17 cellular contexts compared by ENCODE assay signal in the genomic region with DNA sequence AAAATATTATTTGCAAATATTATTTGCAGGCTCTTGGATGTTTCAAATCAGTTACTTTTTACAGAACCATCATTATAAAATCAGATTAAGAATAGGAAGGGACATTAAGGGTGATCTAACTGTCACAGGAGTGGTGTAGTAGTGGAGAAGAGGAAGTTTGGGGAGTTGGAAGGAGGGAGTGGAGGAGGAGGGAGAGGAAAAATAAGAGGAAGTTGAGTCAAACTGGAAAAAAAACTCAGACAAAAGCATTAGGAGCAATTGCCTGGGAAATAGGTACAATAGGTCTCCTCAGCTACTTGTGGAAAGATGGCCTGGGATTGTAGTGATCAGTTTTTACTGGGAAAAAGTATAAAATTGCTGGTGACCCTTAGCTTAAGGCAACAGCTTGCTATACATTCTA.
"Had no signal": no experiment of that assay in that cellular context is flagged by ENCODE, and none has a peak within 500 bp of the region (broad histone marks: within the 10 kb centered on the region; RNA-seq: fewer than 3 reads in every experiment).

No MANE protein-coding gene starts in this region.

- H3K9ac ChIP-seq: parathyroid adenoma had no signal

- ATAC-seq: activated CD8-positive, alpha-beta memory T cell treated with anti-CD3 and anti-CD28 coated beads, Interleukin-2, amount 10 ng/mL, durations not matched to agents 7 days and 5 days; SK-N-SH treated with all-trans-retinoic acid at 6 μM for 48 hours had no signal

- H3K27me3 Mint-ChIP-seq: activated CD8-positive, alpha-beta memory T cell treated with anti-CD3 and anti-CD28 coated beads, Interleukin-2, amount 10 ng/mL, durations not matched to agents 7 days and 5 days; activated T-cell treated with anti-CD3 and anti-CD28 coated beads, Interleukin-2, amount 50 U/mL, for 24 hours had no signal

- DNase-seq: activated CD4-positive, alpha-beta T cell treated with anti-CD3 and anti-CD28 coated beads, Interleukin-2, amount 50 U/mL, for 4 hours; activated CD4-positive, CD25-positive, alpha-beta regulatory T cell treated with anti-CD3 and anti-CD28 coated beads, Interleukin-2, amount 50 U/mL, for 72 hours; activated CD8-positive, alpha-beta memory T cell treated with anti-CD3 and anti-CD28 coated beads, Interleukin-2, amount 10 ng/mL, durations not matched to agents 7 days and 5 days; activated gamma-delta T cell; activated T-cell treated with anti-CD3 and anti-CD28 coated beads, Interleukin-2, amount 50 U/mL, for 24 hours; adrenal gland; caudate nucleus; colonic mucosa; effector CD8-positive, alpha-beta T cell; erythroblast; hippocampal formation; T-helper 2 cell; transverse colon had no signal

- H3K27me3 ChIP-seq: adrenal gland, colonic mucosa, transverse colon had no signal

- H3K9me3 Mint-ChIP-seq: activated T-cell treated with anti-CD3 and anti-CD28 coated beads, Interleukin-2, amount 50 U/mL, for 24 hours; mesothelial cell of epicardium had no signal

- H3K27ac ChIP-seq: adrenal gland, colonic mucosa, parathyroid adenoma, skin epidermis, transverse colon had no signal

- H3K36me3 ChIP-seq: adrenal gland, colonic mucosa had no signal

- H3K79me2 ChIP-seq: parathyroid adenoma had no signal

- H2AFZ ChIP-seq: parathyroid adenoma had no signal

- H3K4me1 ChIP-seq: adrenal gland, colonic mucosa, parathyroid adenoma, transverse colon had no signal

- H3K4me3 ChIP-seq: adrenal gland, colonic mucosa, skin epidermis, transverse colon had no signal

- H3K4me3 Mint-ChIP-seq: activated CD8-positive, alpha-beta memory T cell treated with anti-CD3 and anti-CD28 coated beads, Interleukin-2, amount 10 ng/mL, durations not matched to agents 7 days and 5 days; activated T-cell treated with anti-CD3 and anti-CD28 coated beads, Interleukin-2, amount 50 U/mL, for 24 hours; mesothelial cell of epicardium had no signal

- H3K9me3 ChIP-seq: colonic mucosa, transverse colon had no signal

- H3K27ac Mint-ChIP-seq: activated CD8-positive, alpha-beta memory T cell treated with anti-CD3 and anti-CD28 coated beads, Interleukin-2, amount 10 ng/mL, durations not matched to agents 7 days and 5 days; activated T-cell treated with anti-CD3 and anti-CD28 coated beads, Interleukin-2, amount 50 U/mL, for 24 hours; mesothelial cell of epicardium had no signal

- H3K4me1 Mint-ChIP-seq: activated CD8-positive, alpha-beta memory T cell treated with anti-CD3 and anti-CD28 coated beads, Interleukin-2, amount 10 ng/mL, durations not matched to agents 7 days and 5 days; mesothelial cell of epicardium had no signal
